9 cellular contexts compared by ENCODE assay signal in genomic region chr1:8017495-8018310, GRCh38. TPM values are rescaled to one million over a fixed set of nuclear protein-coding genes. Genes with fewer than 3 reads are reported as not detected.
DNase-seq lines count a peak whose midpoint lies in the region; FAIRE-seq and TF ChIP-seq lines count a peak whose summit lies in the region.
"Had no signal": no experiment of that assay in that cellular context is flagged by ENCODE, and none has a peak within 500 bp of the region (broad histone marks: within the 10 kb centered on the region; RNA-seq: fewer than 3 reads in every experiment).

No MANE protein-coding gene starts in this region.

- H3K9me3 Mint-ChIP-seq in progenitor cell of endocrine pancreas (ENCODE audit: low read depth) = no peaks in the 10 kb centered on the region
- H3K9me3 Mint-ChIP-seq: activated naive CD4-positive, alpha-beta T cell treated with anti-CD3 and anti-CD28 coated beads, Interleukin-2, amount 50 U/mL, for 24 hours had no signal

- H3K27me3 Mint-ChIP-seq in progenitor cell of endocrine pancreas = no peaks in the 10 kb centered on the region

- FAIRE-seq in G401.6 (lab: Jason Lieb, UNC) (peak; percentile 84), RCC 7860 (lab: Jason Lieb, UNC) (peak; percentile 69)

- peak overlapping the region; percentile 92 for H3K27ac Mint-ChIP-seq in progenitor cell of endocrine pancreas
- H3K27ac Mint-ChIP-seq: activated naive CD4-positive, alpha-beta T cell treated with anti-CD3 and anti-CD28 coated beads, Interleukin-2, amount 50 U/mL, for 24 hours had no signal

- DNase-seq in RCC 7860 (ENCODE audit: low spot score) (peak; percentile 37), fibroblast of gingiva (ENCODE audit: low read depth) (peak; percentile 49), progenitor cell of endocrine pancreas (ENCODE audit: low spot score, unreplicated experiment) (no peak), hepatic stellate cell (ENCODE audit: low spot score) (no peak), iPS-NIHi11 (ENCODE audit: low spot score) (no peak), T-helper 1 cell (no peak)
- DNase-seq in effector CD8-positive, alpha-beta T cell (lab: John Stamatoyannopoulos, UW) = no peak

- H3K4me1 Mint-ChIP-seq in progenitor cell of endocrine pancreas (ENCODE audit: low read depth) = peaks cover 70% of the 10 kb centered on the region
- H3K4me1 Mint-ChIP-seq: activated naive CD4-positive, alpha-beta T cell treated with anti-CD3 and anti-CD28 coated beads, Interleukin-2, amount 50 U/mL, for 24 hours had no signal

- H3K36me3 Mint-ChIP-seq in progenitor cell of endocrine pancreas (ENCODE audit: insufficient read depth) = peaks cover 16% of the 10 kb centered on the region
- H3K36me3 Mint-ChIP-seq: activated naive CD4-positive, alpha-beta T cell treated with anti-CD3 and anti-CD28 coated beads, Interleukin-2, amount 50 U/mL, for 24 hours had no signal

- no peak for TF ChIP-seq CTCF in progenitor cell of endocrine pancreas (IDR thresholded peaks at IDR 0.05; ENCODE audit: unreplicated experiment)

- H3K4me3 Mint-ChIP-seq in progenitor cell of endocrine pancreas (ENCODE audit: low read depth) = peak overlapping the region; percentile 54
- H3K4me3 Mint-ChIP-seq: activated naive CD4-positive, alpha-beta T cell treated with anti-CD3 and anti-CD28 coated beads, Interleukin-2, amount 50 U/mL, for 24 hours had no signal

RNA-seq across cellular contexts. Expression of gene ERRFI1, which starts 8.4 kb away (rescaled TPM):
- 138 and 139 TPM in 2 replicates for total RNA-seq in progenitor cell of endocrine pancreas

RNA-seq across cellular contexts. Expression of gene PARK7, which starts 56.2 kb away (rescaled TPM):
- 218 and 229 TPM in 2 replicates for total RNA-seq in progenitor cell of endocrine pancreas

Comparison
In these comparisons a context has a peak if more than half of its experiments do, and no peak if none do; other contexts are left out.
1. DNase-seq: peak in RCC 7860 (single experiment) and fibroblast of gingiva (single experiment); none in progenitor cell of endocrine pancreas (single experiment), hepatic stellate cell (single experiment), iPS-NIHi11 (single experiment), effector CD8-positive, alpha-beta T cell (single experiment) and T-helper 1 cell (0 of 5).